In the genomic region with DNA sequence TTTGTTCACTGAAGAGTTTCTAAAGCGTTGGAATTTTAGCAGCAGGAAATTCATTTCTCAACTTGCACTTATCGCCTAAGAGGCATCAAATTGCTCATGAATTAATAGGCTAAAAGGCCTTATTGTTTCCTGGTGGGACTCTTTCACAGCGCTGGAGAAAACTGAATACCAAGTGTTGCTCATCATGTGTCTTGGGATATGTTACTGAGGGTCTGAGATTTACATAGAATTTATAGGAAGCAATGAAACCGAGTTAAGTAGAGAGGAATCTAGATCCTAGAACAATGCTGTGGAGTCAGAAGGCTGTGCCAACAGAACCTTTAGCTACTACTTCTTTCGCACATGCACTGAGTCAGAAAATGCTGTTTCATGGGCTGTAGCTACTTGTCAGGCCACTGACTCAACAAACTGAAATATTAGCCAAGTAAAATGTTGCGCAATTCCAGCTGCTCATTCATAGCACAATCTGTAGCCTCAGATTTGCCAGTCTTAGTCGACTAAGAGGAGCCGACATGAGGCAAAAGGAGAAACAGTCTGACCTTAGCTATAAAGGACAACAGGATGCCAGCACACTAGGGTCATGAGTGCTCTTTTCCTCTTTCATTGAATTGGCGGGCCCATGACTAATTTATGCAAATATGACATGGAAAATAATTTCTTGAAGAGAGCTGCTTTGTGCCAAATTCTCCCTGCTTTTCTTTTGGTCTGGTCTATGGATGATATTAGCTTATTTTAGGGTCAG, we compare ENCODE assay signal across 9 cellular contexts. TPM values are rescaled to one million over a fixed set of nuclear protein-coding genes. Genes with fewer than 3 reads are reported as not detected.
A peak's percentile ranks its signal among the peaks of the same experiment; 100 is the strongest.
DNase-seq lines count a peak whose midpoint lies in the region; ATAC-seq, FAIRE-seq and TF ChIP-seq lines count a peak whose summit lies in the region.
"Had no signal": no experiment of that assay in that cellular context is flagged by ENCODE, and none has a peak within 500 bp of the region (broad histone marks: within the 10 kb centered on the region; RNA-seq: fewer than 3 reads in every experiment).

No MANE protein-coding gene starts in this region.

- TF ChIP-seq CTCF in A549 (IDR thresholded peaks at IDR 0.05) (no peak), HEK293 (tag by site-specific recombination; IDR thresholded peaks at IDR 0.05) (no peak), Panc1 (IDR thresholded peaks at IDR 0.05) (no peak), epithelial cell of proximal tubule (conservative IDR thresholded peaks at IDR 0.05; ENCODE audit: low read depth, low read length) (no peak), natural killer cell (IDR thresholded peaks at IDR 0.05) (no peak)

- in situ Hi-C loops in Panc1 (cut with HindIII; ENCODE audit: low pct_unique_long_range_greater_than_20kb, low sequenced_read_pairs), result no loop called here

- no peaks in the 10 kb centered on the region for H3K36me3 Mint-ChIP-seq in natural killer cell

- H3K4me1 ChIP-seq in A549 (peaks cover 64% of the 10 kb centered on the region), HEK293 (ENCODE audit: control insufficient read depth, insufficient read depth, low read length) (no peaks in the 10 kb centered on the region), Panc1 (ENCODE audit: control insufficient read depth, insufficient read depth, low read length) (peaks cover 21% of the 10 kb centered on the region)
- no peaks in the 10 kb centered on the region for H3K4me1 ChIP-seq in effector memory CD4-positive, alpha-beta T cell (ENCODE audit: control insufficient read depth, insufficient read depth, low read length, poor library complexity, severe bottlenecking)

- 5% methylated on average over 9 of the region's 9 CpGs for WGBS in A549 (ENCODE audit: missing lambda C conversion rate)

- H3K36me3 ChIP-seq in HEK293 (ENCODE audit: control insufficient read depth in 2 of 2, insufficient read depth in 1 of 2, low read length in 2 of 2) (no peaks in the 10 kb centered on the region), Panc1 (ENCODE audit: control insufficient read depth, insufficient read depth, low read length) (no peaks in the 10 kb centered on the region)
- no peaks in the 10 kb centered on the region for H3K36me3 ChIP-seq in effector memory CD4-positive, alpha-beta T cell (ENCODE audit: control insufficient read depth, insufficient read depth, low read length)

- H3K9me3 ChIP-seq in A549 (0 out of 3 replicates have a peak, but pooled peaks cover 3% of the 10 kb centered on the region), HEK293 (ENCODE audit: control insufficient read depth, insufficient read depth, low read depth, low read length) (no peaks in the 10 kb centered on the region), Panc1 (ENCODE audit: control insufficient read depth, insufficient read depth, low read depth, low read length) (no peaks in the 10 kb centered on the region; the same call in 1 of the 2 replicates)
- no peaks in the 10 kb centered on the region for H3K9me3 ChIP-seq in effector memory CD4-positive, alpha-beta T cell (ENCODE audit: control insufficient read depth, low read length)

- TF ChIP-seq EP300 in A549 (IDR thresholded peaks at IDR 0.05), result peak; percentile 61 to 88; a peak in 3 of 5 replicates

- FAIRE-seq in A549 (lab: Jason Lieb, UNC), result no peak

- H3K4me2 ChIP-seq in A549, result peak overlapping the region; percentile 48

- no peaks in the 10 kb centered on the region for H3K4me1 Mint-ChIP-seq in natural killer cell

- H3K27me3 Mint-ChIP-seq in natural killer cell (ENCODE audit: low read depth in 2 of 2), result no peaks in the 10 kb centered on the region

- H3K27me3 ChIP-seq in Panc1 (ENCODE audit: control insufficient read depth, insufficient read depth, low read length), result no peaks in the 10 kb centered on the region
- H3K27me3 ChIP-seq in effector memory CD4-positive, alpha-beta T cell (replicated peaks; ENCODE audit: control insufficient read depth, insufficient read depth, low read length, poor library complexity, severe bottlenecking), result no peaks in the 10 kb centered on the region

- H3K4me3 ChIP-seq in A549 (no peak overlapping the region), HEK293 (ENCODE audit: low read depth, low read length) (no peak overlapping the region), Panc1 (ENCODE audit: low read depth in 2 of 2, low read length in 2 of 2) (no peak overlapping the region), epithelial cell of proximal tubule (ENCODE audit: low read depth, low read length) (no peak overlapping the region)
- no peak overlapping the region for H3K4me3 ChIP-seq in effector memory CD4-positive, alpha-beta T cell (ENCODE audit: insufficient read depth, low read depth, low read length, poor library complexity, severe bottlenecking)

- TF ChIP-seq RAD21 in A549 (conservative IDR thresholded peaks at IDR 0.05 in 1 of 2, IDR thresholded peaks at IDR 0.05 in 1 of 2), result peak in 1 of 2 experiments; percentile 42; a peak in 2 of 5 replicates

- H3K27ac ChIP-seq in A549 (peak overlapping the region; percentile 87 to 91), HEK293 (ENCODE audit: extremely low read depth, low read depth, low read length) (no peak overlapping the region), Panc1 (ENCODE audit: low read length) (peak overlapping the region; percentile 97)
- no peak overlapping the region for H3K27ac ChIP-seq in effector memory CD4-positive, alpha-beta T cell (ENCODE audit: insufficient read depth, low read length, poor library complexity, severe bottlenecking)

- POLR2A ChIA-PET in A549 (lab: Yijun Ruan, JAX) (interaction anchor here (0.7 to 1.3 kb wide), 3 partner anchors 36 to 405 kb away, joined by 3 to 11 read pairs (median 3); a partner anchor contains a TSS), HEK293 (lab: Yijun Ruan, JAX) (no interaction called here), Panc1 (lab: Charles Lee) (no interaction called here)

- H3K4me3 Mint-ChIP-seq in natural killer cell, result no peak overlapping the region

- ATAC-seq in A549, result peak; percentile 86 to 91
- no peak for ATAC-seq in Panc1
- ATAC-seq in natural killer cell, result peak in 2 of 3 donors; percentile 32 to 71

- intact Hi-C loops in Panc1 (cut with micrococcal nuclease; ENCODE audit: unreplicated experiment) (no loop called here), natural killer cell (cut with micrococcal nuclease) (no loop called here), posterior cingulate gyrus (cut with DNase I) (no loop called here)

- no TSS peak for BruUV-seq in Panc1 (replicated peaks; lab: Mats Ljungman, UMichigan)

- H3K27ac Mint-ChIP-seq in natural killer cell, result no peak overlapping the region

- peak; percentile 43 to 91 for DNase-seq in A549 (ENCODE audit: low read depth in 1 of 2, low spot score in 1 of 2)
- DNase-seq in Panc1 (ENCODE audit: low read depth, low spot score), result peak; percentile 82
- peak; percentile 99 for DNase-seq in epithelial cell of proximal tubule (ENCODE audit: low read depth)
- no peak for DNase-seq in natural killer cell
- DNase-seq in effector memory CD4-positive, alpha-beta T cell, result no peak
- DNase-seq in 8988T, result no peak
- no peak for DNase-seq in posterior cingulate gyrus
- DNase-seq: DND-41 had no signal

- CTCF ChIA-PET in A549 (lab: Yijun Ruan, JAX), result interaction anchor here (0.5 to 2.1 kb wide), 4 partner anchors 9 to 467 kb away, joined by 3 to 7 read pairs (median 3); a partner anchor contains a TSS
- CTCF ChIA-PET in HEK293 (lab: Yijun Ruan, JAX), result interaction anchor here (0.6 kb wide), 1 partner anchor 334 kb away, joined by 4 read pairs; a partner anchor contains a TSS
- CTCF ChIA-PET in Panc1 (lab: Charles Lee), result no interaction called here

- peaks cover 0 to 6% of the 10 kb centered on the region in 2 donors for H3K9me3 Mint-ChIP-seq in natural killer cell

- TF ChIP-seq POLR2A in A549 (IDR thresholded peaks at IDR 0.05; ENCODE audit: low read length), result no peak

TF ChIP-seq in HEK293, 187 proteins besides CTCF, POLR2A, EP300 and RAD21:
- TF ChIP-seq BCL11B (tag by site-specific recombination; IDR thresholded peaks at IDR 0.05; ENCODE audit: low read depth), result no peak
- no peak for TF ChIP-seq ZNF561 (tag by site-specific recombination; IDR thresholded peaks at IDR 0.05; ENCODE audit: borderline replicate concordance)
- TF ChIP-seq, protein P1, sequence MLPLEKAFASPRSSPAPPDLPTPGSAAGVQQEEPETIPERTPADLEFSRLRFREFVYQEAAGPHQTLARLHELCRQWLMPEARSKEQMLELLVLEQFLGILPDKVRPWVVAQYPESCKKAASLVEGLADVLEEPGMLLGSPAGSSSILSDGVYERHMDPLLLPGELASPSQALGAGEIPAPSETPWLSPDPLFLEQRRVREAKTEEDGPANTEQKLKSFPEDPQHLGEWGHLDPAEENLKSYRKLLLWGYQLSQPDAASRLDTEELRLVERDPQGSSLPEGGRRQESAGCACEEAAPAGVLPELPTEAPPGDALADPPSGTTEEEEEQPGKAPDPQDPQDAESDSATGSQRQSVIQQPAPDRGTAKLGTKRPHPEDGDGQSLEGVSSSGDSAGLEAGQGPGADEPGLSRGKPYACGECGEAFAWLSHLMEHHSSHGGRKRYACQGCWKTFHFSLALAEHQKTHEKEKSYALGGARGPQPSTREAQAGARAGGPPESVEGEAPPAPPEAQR (tag by site-specific recombination; IDR thresholded peaks at IDR 0.05), result no peak
- TF ChIP-seq TRIM28 (IDR thresholded peaks at IDR 0.05; ENCODE audit: borderline replicate concordance, low read length), result peak; percentile 46; the same call in 1 of the 2 replicates
- TF ChIP-seq ZNF677 (tag by site-specific recombination; IDR thresholded peaks at IDR 0.05), result no peak
TF ChIP-seq in HEK293: peak in this region for 1.

RNA-seq across cellular contexts. Expression of a gene that starts 35.9 kb away (rescaled TPM):
- polyA plus RNA-seq in A549 (2011; rRNA removed) (57.2 and 87.7 TPM in 2 replicates), A549 (2017; fragmentation: RNase III; extraction: RNeasy Plus Mini Kit Qiagen cat#74134 plus additional on column Dnase treatment) (4.0 to 5.6 TPM (median 4.4 TPM) in 3 replicates)
- polyA plus RNA-seq in A549 (2012; cell fraction: cytosol; rRNA removed), result 7.3 and 9.1 TPM in 2 replicates
- polyA plus RNA-seq in A549 (2012; cell fraction: nucleus; rRNA removed), result 3.4 and 7.2 TPM in 2 replicates
- polyA minus RNA-seq in A549 (2011; rRNA and poly(A)+ RNA removed), result 20.2 and 42.4 TPM in 2 replicates
- total RNA-seq in Panc1 (2021; ENCODE audit: unreplicated experiment) (0.82 TPM), epithelial cell of proximal tubule (24.9 and 31.4 TPM in 2 replicates), natural killer cell (100 to 1,000 TPM in 1 of 3 donors, 10 to 100 TPM in 2; 59.5 to 460 (median 81.1) TPM)
- polyA plus RNA-seq in Panc1 (2012; ENCODE audit: insufficient read length), result 1.4 TPM

Comparison
In these comparisons a context has a peak if more than half of its experiments do, and no peak if none do; other contexts are left out.
1. DNase-seq: peak in A549 (2 of 2), Panc1 (single experiment) and epithelial cell of proximal tubule (single experiment); none in natural killer cell (single experiment), effector memory CD4-positive, alpha-beta T cell (0 of 3), 8988T (single experiment) and posterior cingulate gyrus (0 of 10).
2. H3K27ac ChIP-seq: peak in A549 (2 of 2) and Panc1 (single experiment); none in HEK293 (single experiment) and effector memory CD4-positive, alpha-beta T cell (single experiment).
3. RNA of a gene that starts 35.9 kb away (total RNA-seq): 59.5 to 460 TPM in natural killer cell and 24.9 to 31.4 TPM in epithelial cell of proximal tubule; 0.82 TPM in Panc1 (single experiment); every median in the first group is over 10 times any median in the second.